ENCODE assay signal across 8 cellular contexts in the genomic region with DNA sequence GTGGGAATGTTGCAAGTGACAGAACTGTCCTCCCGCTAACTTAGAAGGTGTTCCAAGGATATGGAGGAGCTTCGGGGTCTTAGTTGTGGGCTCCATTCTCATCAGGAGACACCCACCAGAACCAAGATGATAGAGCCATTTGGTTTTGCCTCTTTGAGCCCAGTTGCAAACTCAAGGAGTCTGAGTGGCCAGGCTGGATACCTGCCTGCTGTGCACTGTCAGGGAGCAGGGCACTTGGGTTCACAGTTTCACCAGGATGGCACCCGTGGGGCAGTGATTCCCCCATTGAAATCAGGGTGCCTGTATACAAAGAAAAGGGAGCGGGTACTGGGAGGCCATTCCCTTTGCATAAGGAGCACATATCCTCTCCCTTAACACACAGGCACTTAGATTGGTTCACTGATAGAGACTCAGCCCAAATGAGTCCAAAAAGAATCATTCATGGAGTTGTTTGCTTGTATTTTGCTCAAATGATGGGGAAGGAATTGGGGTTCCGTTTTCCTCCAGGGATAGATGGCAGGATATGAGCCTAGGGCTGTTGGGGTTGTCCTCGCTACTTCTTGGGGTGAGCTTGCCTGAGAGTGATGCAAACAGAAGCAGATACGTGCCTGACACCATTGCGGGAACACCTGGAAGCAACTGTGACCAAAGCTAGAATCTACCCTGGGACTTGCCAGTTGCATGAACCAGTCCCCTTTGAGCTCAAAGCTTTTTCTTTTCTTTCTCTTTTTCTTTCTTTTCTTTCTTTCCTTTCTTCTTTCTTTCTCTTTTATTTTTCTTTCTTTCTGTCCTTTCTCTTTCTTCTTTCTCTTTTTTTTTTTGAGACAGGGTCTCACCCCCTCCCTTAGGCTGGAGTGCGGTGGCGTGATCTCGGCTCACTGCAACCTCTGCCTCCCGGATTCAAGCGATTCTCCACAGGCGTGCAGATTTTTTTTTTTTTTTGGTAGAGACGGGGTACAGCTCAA. TPM values are rescaled to one million over a fixed set of nuclear protein-coding genes. Genes with fewer than 3 reads are reported as not detected.
DNase-seq lines count a peak whose midpoint lies in the region; ATAC-seq and TF ChIP-seq lines count a peak whose summit lies in the region.

No MANE protein-coding gene starts in this region.

- WGBS in suprapubic skin = 32% methylated on average over 15 of the region's 15 CpGs

- peak; percentile 9 for ATAC-seq in CD8-positive, alpha-beta T cell
- ATAC-seq in HCT116 = no peak
- ATAC-seq in activated CD8-positive, alpha-beta T cell treated with anti-CD3 and anti-CD28 coated beads for 36 hours = no peak
- ATAC-seq in HG03432 (IDR thresholded peaks at IDR 0.05; ENCODE audit: unreplicated experiment) = no peak
- ATAC-seq in HG02973 (IDR thresholded peaks at IDR 0.05; ENCODE audit: unreplicated experiment) = no peak
- ATAC-seq in GM21737 (IDR thresholded peaks at IDR 0.05; ENCODE audit: unreplicated experiment) = no peak

- H3K27ac Mint-ChIP-seq in CD8-positive, alpha-beta T cell = peak overlapping the region; percentile 95
- H3K27ac Mint-ChIP-seq in activated CD8-positive, alpha-beta T cell treated with anti-CD3 and anti-CD28 coated beads for 36 hours = peak overlapping the region; percentile 80

- H3K4me3 ChIP-seq in CD8-positive, alpha-beta T cell (ENCODE audit: low read depth, low read length) = no peak overlapping the region
- H3K4me3 ChIP-seq in HCT116 (replicated peaks in 1 of 2; ENCODE audit: low read depth in 1 of 2, low read length in 2 of 2) (peak overlapping the region in 1 of 2 experiments; percentile 86; a peak in 2 of 4 replicates), mucosa of stomach (ENCODE audit: low read length) (no peak overlapping the region), suprapubic skin (no peak overlapping the region)

- H3K36me3 ChIP-seq in CD8-positive, alpha-beta T cell (ENCODE audit: insufficient read depth, low read length) = peaks cover 13% of the 10 kb centered on the region
- H3K36me3 ChIP-seq in HCT116 (ENCODE audit: control insufficient read depth in 1 of 2, insufficient read depth in 2 of 2, low read length in 2 of 2) (peaks cover 0 to 17% of the 10 kb centered on the region in 2 experiments; a peak in 2 of 4 replicates), mucosa of stomach (ENCODE audit: control insufficient read depth, insufficient read depth, low read length) (no peaks in the 10 kb centered on the region), suprapubic skin (peaks cover 19% of the 10 kb centered on the region)

- no peaks in the 10 kb centered on the region for H3K9me2 ChIP-seq in HCT116 (ENCODE audit: insufficient read depth)

- H3K4me2 ChIP-seq in HCT116 (ENCODE audit: low read length) = peak overlapping the region; percentile 99

- peaks cover 67% of the 10 kb centered on the region for H3K79me2 ChIP-seq in HCT116 (ENCODE audit: insufficient read depth, low read length)

- TF ChIP-seq RAD21 in HCT116 (IDR thresholded peaks at IDR 0.05; ENCODE audit: low read depth) = no peak

- H3K4me3 Mint-ChIP-seq in CD8-positive, alpha-beta T cell = peak overlapping the region; percentile 79
- H3K4me3 Mint-ChIP-seq in activated CD8-positive, alpha-beta T cell treated with anti-CD3 and anti-CD28 coated beads for 36 hours = peak overlapping the region; percentile 71

- peaks cover 44% of the 10 kb centered on the region for H3K4me1 ChIP-seq in CD8-positive, alpha-beta T cell (ENCODE audit: insufficient read depth, low read length)
- peaks cover 9 to 56% of the 10 kb centered on the region in 2 experiments for H3K4me1 ChIP-seq in HCT116 (ENCODE audit: control insufficient read depth in 1 of 2, insufficient read depth in 2 of 2, low read length in 2 of 2)
- H3K4me1 ChIP-seq in mucosa of stomach (ENCODE audit: control insufficient read depth, insufficient read depth, low read length) = peaks cover 15% of the 10 kb centered on the region
- H3K4me1 ChIP-seq in suprapubic skin = peaks cover 64% of the 10 kb centered on the region

- peaks cover 47% of the 10 kb centered on the region for H3K4me1 Mint-ChIP-seq in CD8-positive, alpha-beta T cell (ENCODE audit: low read depth)
- peaks cover 48% of the 10 kb centered on the region for H3K4me1 Mint-ChIP-seq in activated CD8-positive, alpha-beta T cell treated with anti-CD3 and anti-CD28 coated beads for 36 hours (ENCODE audit: low read depth)

- TF ChIP-seq EP300 in suprapubic skin (IDR thresholded peaks at IDR 0.05) = no peak

- intact Hi-C loops in CD8-positive, alpha-beta T cell (cut with DNase I, micrococcal nuclease) = loop anchor here (1.0 to 2.0 kb wide), 5 partner anchors 9 to 41 kb away; a partner anchor contains a TSS
- intact Hi-C loops in HCT116 (cut with micrococcal nuclease) = no loop called here
- intact Hi-C loops in activated CD8-positive, alpha-beta T cell treated with anti-CD3 and anti-CD28 coated beads for 36 hours (cut with micrococcal nuclease) = no loop called here

- no peak overlapping the region for H2AFZ ChIP-seq in HCT116 (ENCODE audit: low read depth, low read length, poor library complexity, severe bottlenecking)

- CTCF ChIA-PET in CD8-positive, alpha-beta T cell (lab: Charles Lee) = interaction anchor here (0.8 to 26.7 kb wide), 10 partner anchors 8 to 83 kb away, joined by 3 to 628 read pairs (median 6); a partner anchor contains a TSS
- CTCF ChIA-PET in HCT116 (lab: Charles Lee) = interaction anchor here (0.8 to 6.3 kb wide), 5 partner anchors 10 to 62 kb away, joined by 3 to 53 read pairs (median 5); a partner anchor contains a TSS
- CTCF ChIA-PET in activated CD8-positive, alpha-beta T cell treated with anti-CD3 and anti-CD28 coated beads for 36 hours (lab: Charles Lee) = interaction anchor here (0.7 to 17.9 kb wide), 16 partner anchors 8 to 676 kb away, joined by 3 to 415 read pairs (median 4); a partner anchor contains a TSS

- TF ChIP-seq CTCF in CD8-positive, alpha-beta T cell (IDR thresholded peaks at IDR 0.05) = no peak
- TF ChIP-seq CTCF in HCT116 (IDR thresholded peaks at IDR 0.05 in 2 of 3, conservative IDR thresholded peaks at IDR 0.05 in 1 of 3; ENCODE audit: borderline replicate concordance in 1 of 3, insufficient read depth in 1 of 3, low read depth in 2 of 3, low read length in 2 of 3) (no peak), suprapubic skin (IDR thresholded peaks at IDR 0.05) (no peak)
- TF ChIP-seq CTCF in activated CD8-positive, alpha-beta T cell treated with anti-CD3 and anti-CD28 coated beads for 36 hours (IDR thresholded peaks at IDR 0.05) = no peak

- H3K9me3 ChIP-seq in CD8-positive, alpha-beta T cell (ENCODE audit: low read length) = no peaks in the 10 kb centered on the region
- H3K9me3 ChIP-seq in HCT116 (ENCODE audit: control insufficient read depth in 1 of 2, insufficient read depth in 1 of 2, low read depth in 1 of 2, low read length in 2 of 2) (no peaks in the 10 kb centered on the region), mucosa of stomach (ENCODE audit: control insufficient read depth, low read length) (no peaks in the 10 kb centered on the region), suprapubic skin (no peaks in the 10 kb centered on the region)

- peak overlapping the region; percentile 61 for H3K27ac ChIP-seq in CD8-positive, alpha-beta T cell (ENCODE audit: low read depth, low read length)
- H3K27ac ChIP-seq in HCT116 (ENCODE audit: low read depth, low read length) (peak overlapping the region; percentile 95; the same call in 1 of the 2 replicates), suprapubic skin (no peak overlapping the region)

- peak in 1 of 7 experiments; percentile 47 for DNase-seq in CD8-positive, alpha-beta T cell
- DNase-seq in HCT116 (ENCODE audit: low read depth, low spot score) (no peak), suprapubic skin (ENCODE audit: low spot score in 2 of 2) (no peak)
- peak; percentile 54 for DNase-seq in activated CD8-positive, alpha-beta T cell treated with anti-CD3 and anti-CD28 coated beads for 36 hours

- POLR2A ChIA-PET in CD8-positive, alpha-beta T cell (lab: Charles Lee) = interaction anchor here (0.6 to 22.6 kb wide), 16 partner anchors 8 to 141 kb away, joined by 3 to 498 read pairs (median 4); a partner anchor contains a TSS
- POLR2A ChIA-PET in HCT116 (lab: Charles Lee) = interaction anchor here (1.1 to 2.4 kb wide), 3 partner anchors 19 to 93 kb away, joined by 5 to 10 read pairs (median 7); a partner anchor contains a TSS
- POLR2A ChIA-PET in activated CD8-positive, alpha-beta T cell treated with anti-CD3 and anti-CD28 coated beads for 36 hours (lab: Charles Lee) = interaction anchor here (0.5 to 22.1 kb wide), 20 partner anchors 10 to 442 kb away, joined by 3 to 606 read pairs (median 4); a partner anchor contains a TSS

- H3K27me3 ChIP-seq in CD8-positive, alpha-beta T cell (ENCODE audit: insufficient read depth, low read length) = no peaks in the 10 kb centered on the region
- H3K27me3 ChIP-seq in HCT116 (ENCODE audit: insufficient read depth, low read length) (no peaks in the 10 kb centered on the region), mucosa of stomach (ENCODE audit: control insufficient read depth, insufficient read depth, low read length) (peaks cover 26% of the 10 kb centered on the region), suprapubic skin (no peaks in the 10 kb centered on the region)

- no peaks in the 10 kb centered on the region for H3K27me3 Mint-ChIP-seq in CD8-positive, alpha-beta T cell (ENCODE audit: low read depth)
- no peaks in the 10 kb centered on the region for H3K27me3 Mint-ChIP-seq in activated CD8-positive, alpha-beta T cell treated with anti-CD3 and anti-CD28 coated beads for 36 hours

- RAD21 ChIA-PET in HCT116 (lab: Charles Lee; ENCODE audit: low non-redundant PET in 1 of 2, low total read pairs in 2 of 2, uncharacterized antibody in 2 of 2, unreplicated experiment in 2 of 2) = interaction anchor here in 1 of 2 experiments (1.0 to 1.5 kb wide), 2 partner anchors 40 to 55 kb away, joined by 3 to 5 read pairs; no protein-coding TSS in a partner anchor

- peaks cover 23% of the 10 kb centered on the region for H3K36me3 Mint-ChIP-seq in CD8-positive, alpha-beta T cell
- peaks cover 20% of the 10 kb centered on the region for H3K36me3 Mint-ChIP-seq in activated CD8-positive, alpha-beta T cell treated with anti-CD3 and anti-CD28 coated beads for 36 hours (ENCODE audit: low read depth)

- H3K9me3 Mint-ChIP-seq in CD8-positive, alpha-beta T cell = no peaks in the 10 kb centered on the region
- no peaks in the 10 kb centered on the region for H3K9me3 Mint-ChIP-seq in activated CD8-positive, alpha-beta T cell treated with anti-CD3 and anti-CD28 coated beads for 36 hours

- peaks cover 3% of the 10 kb centered on the region; the same call in 1 of the 2 replicates for H4K20me1 ChIP-seq in HCT116 (ENCODE audit: insufficient read depth)

- TF ChIP-seq POLR2A in HCT116 (IDR thresholded peaks at IDR 0.05; ENCODE audit: borderline replicate concordance, extremely low read depth, insufficient read depth, insufficient read length) = no peak
- no peak for TF ChIP-seq POLR2A in suprapubic skin (IDR thresholded peaks at IDR 0.05)

- H3K9ac ChIP-seq in HCT116 (ENCODE audit: low read length) (peak overlapping the region; percentile 99), mucosa of stomach (ENCODE audit: low read length) (peak overlapping the region; percentile 29)

- TSS peak; percentile 49 for BruUV-seq in HCT116 (replicated peaks; lab: Mats Ljungman, UMichigan)

RNA-seq across cellular contexts. Expression of a gene that starts 1.3 kb away (rescaled TPM):
- total RNA-seq in CD8-positive, alpha-beta T cell = 10 to 100 TPM; 21.0 TPM
- total RNA-seq in HCT116 (2021; ENCODE audit: unreplicated experiment) (39.9 TPM), suprapubic skin (1 to 10 TPM; 5.7 to 9.8 (median 7.8) TPM)
- 28.9 and 29.4 TPM in 2 replicates for polyA plus RNA-seq in HCT116 (2012)
- total RNA-seq in activated CD8-positive, alpha-beta T cell treated with anti-CD3 and anti-CD28 coated beads for 36 hours = 10 to 100 TPM; 32.6 to 36.4 TPM

RNA-seq across cellular contexts. Expression of a gene that starts 18.9 kb away (rescaled TPM):
- 100 to 1,000 TPM; 133 to 139 TPM for total RNA-seq in CD8-positive, alpha-beta T cell
- total RNA-seq in HCT116 (2021; ENCODE audit: unreplicated experiment) = 89.3 TPM
- polyA plus RNA-seq in HCT116 (2012) = 88.3 and 90.2 TPM in 2 replicates
- 100 to 1,000 TPM; 133 to 137 TPM for total RNA-seq in activated CD8-positive, alpha-beta T cell treated with anti-CD3 and anti-CD28 coated beads for 36 hours
- total RNA-seq in suprapubic skin = 10 to 100 TPM; 29.1 to 62.2 (median 37.1) TPM

RNA-seq across cellular contexts. Expression of a gene that starts 28.1 kb away (rescaled TPM):
- 10 to 100 TPM; 16.2 to 19.9 TPM for total RNA-seq in CD8-positive, alpha-beta T cell
- total RNA-seq in HCT116 (2021; ENCODE audit: unreplicated experiment) (144 TPM), suprapubic skin (10 to 100 TPM; 13.1 to 43.4 (median 25.3) TPM)
- 110 and 117 TPM in 2 replicates for polyA plus RNA-seq in HCT116 (2012)
- total RNA-seq in activated CD8-positive, alpha-beta T cell treated with anti-CD3 and anti-CD28 coated beads for 36 hours = 100 to 1,000 TPM; 101 to 105 TPM

RNA-seq across cellular contexts. Expression of a gene that starts 36.0 kb away (rescaled TPM):
- not detected for total RNA-seq in CD8-positive, alpha-beta T cell
- 30.0 TPM for total RNA-seq in HCT116 (2021; ENCODE audit: unreplicated experiment)
- 46.8 and 58.1 TPM in 2 replicates for polyA plus RNA-seq in HCT116 (2012)
- total RNA-seq in activated CD8-positive, alpha-beta T cell treated with anti-CD3 and anti-CD28 coated beads for 36 hours = 1 to 10 TPM; 7.9 TPM
- 10 to 100 TPM in 1 of 4 donors, 1 to 10 TPM in 3; 2.3 to 18.4 (median 7.1) TPM for total RNA-seq in suprapubic skin

RNA-seq across cellular contexts. Expression of a gene that starts 44.9 kb away (rescaled TPM):
- total RNA-seq in CD8-positive, alpha-beta T cell = not detected
- total RNA-seq in HCT116 (2021; ENCODE audit: unreplicated experiment) (not detected), suprapubic skin (not detected)
- not detected in 2 replicates for polyA plus RNA-seq in HCT116 (2012)
- not detected for total RNA-seq in activated CD8-positive, alpha-beta T cell treated with anti-CD3 and anti-CD28 coated beads for 36 hours

Comparison
In these comparisons a context has a peak if more than half of its experiments do, and no peak if none do; other contexts are left out.
1. intact Hi-C loops: an anchor here in CD8-positive, alpha-beta T cell (1.0 to 2.0 kb wide); none called in HCT116 and activated CD8-positive, alpha-beta T cell treated with anti-CD3 and anti-CD28 coated beads for 36 hours.